In genomic region chr9:131651599-131651998, GRCh38 we compare ENCODE assay signal across 13 cellular contexts.
DNase-seq lines count a peak whose midpoint lies in the region; ATAC-seq, FAIRE-seq and TF ChIP-seq lines count a peak whose summit lies in the region.
"Had no signal": no experiment of that assay in that cellular context is flagged by ENCODE, and none has a peak within 500 bp of the region (broad histone marks: within the 10 kb centered on the region; RNA-seq: fewer than 3 reads in every experiment).

No MANE protein-coding gene starts in this region.

- H2BK5ac ChIP-seq in neuronal stem cell (ENCODE audit: low read length) = no peak overlapping the region

- no peak overlapping the region for H4K91ac ChIP-seq in neuronal stem cell (ENCODE audit: low read depth, low read length, poor library complexity)

- no peaks in the 10 kb centered on the region for H3K9me3 Mint-ChIP-seq in CD8-positive, alpha-beta memory T cell
- H3K9me3 Mint-ChIP-seq: naive thymus-derived CD4-positive, alpha-beta T cell had no signal

- H3K4me1 Mint-ChIP-seq in CD8-positive, alpha-beta memory T cell = peaks cover 43 to 93% (median 64%) of the 10 kb centered on the region in 3 donors

- H3K27me3 ChIP-seq in CD8-positive, alpha-beta memory T cell (ENCODE audit: insufficient read depth, low read length, poor library complexity, severe bottlenecking) = no peaks in the 10 kb centered on the region
- H3K27me3 ChIP-seq in GM12878 (replicated peaks in 1 of 2; ENCODE audit: control insufficient read depth in 2 of 2, insufficient read depth in 2 of 2, low read length in 1 of 2) (no peaks in the 10 kb centered on the region), neuronal stem cell (ENCODE audit: control insufficient read depth in 3 of 3, insufficient read depth in 3 of 3, low read depth in 1 of 3, low read length in 3 of 3) (no peaks in the 10 kb centered on the region)

- H3K9me3 ChIP-seq in CD8-positive, alpha-beta memory T cell (ENCODE audit: low read length) = no peaks in the 10 kb centered on the region
- H3K9me3 ChIP-seq in GM12878 (replicated peaks; ENCODE audit: control insufficient read depth, insufficient read depth, low read length) (no peaks in the 10 kb centered on the region), neuronal stem cell (replicated peaks in 1 of 2; ENCODE audit: control insufficient read depth in 2 of 2, insufficient read depth in 1 of 2, low read depth in 1 of 2, low read length in 2 of 2) (no peaks in the 10 kb centered on the region)

- TF ChIP-seq RAD21 in GM12878 (IDR thresholded peaks at IDR 0.05; ENCODE audit: insufficient read depth, low read depth, low read length) = no peak

- H3K27me3 Mint-ChIP-seq in CD8-positive, alpha-beta memory T cell = peaks cover 0 to 1% of the 10 kb centered on the region in 2 donors
- H3K27me3 Mint-ChIP-seq: naive thymus-derived CD4-positive, alpha-beta T cell had no signal

- CTCF ChIA-PET in CD8-positive, alpha-beta memory T cell (lab: Charles Lee) = interaction anchor here (1.0 kb wide), 1 partner anchor 60 kb away, joined by 3 read pairs; no protein-coding TSS in a partner anchor
- CTCF ChIA-PET in GM12878 (lab: Yijun Ruan, JAX) = interaction anchor here (0.9 to 2.4 kb wide), 2 partner anchors 8 to 13 kb away, joined by 4 to 5 read pairs; no protein-coding TSS in a partner anchor

- H3K14ac ChIP-seq in neuronal stem cell (ENCODE audit: low read length) = no peak overlapping the region

- in situ Hi-C loops in GM12878 (cut with MboI) = no loop called here

- no peak overlapping the region for H2AK5ac ChIP-seq in neuronal stem cell (ENCODE audit: low read depth, low read length)

- no peak for FAIRE-seq in GM12878 (lab: Jason Lieb, UNC)
- FAIRE-seq: K562 had no signal

- intact Hi-C loops in GM12878 (cut with micrococcal nuclease; ENCODE audit: unreplicated experiment) = no loop called here

- no peak overlapping the region for H3K27ac ChIP-seq in CD8-positive, alpha-beta memory T cell (ENCODE audit: low read depth, low read length)
- H3K27ac ChIP-seq in GM12878 (ENCODE audit: control insufficient read depth, insufficient read depth) (peak overlapping the region; percentile 50), neuronal stem cell (replicated peaks; ENCODE audit: low read length) (no peak overlapping the region)
- H3K27ac ChIP-seq: VCaP had no signal

- H3K79me2 ChIP-seq in GM12878 (ENCODE audit: control insufficient read depth, insufficient read depth, low read length) = peaks cover 67% of the 10 kb centered on the region

- no peak overlapping the region for H3K4me3 Mint-ChIP-seq in CD8-positive, alpha-beta memory T cell
- H3K4me3 Mint-ChIP-seq: naive thymus-derived CD4-positive, alpha-beta T cell had no signal

- DNase-seq in CD8-positive, alpha-beta memory T cell = no peak
- DNase-seq in NCI-H460 (ENCODE audit: extremely low read depth, low read depth) (peak; percentile 17), GM12878 (ENCODE audit: low read depth, low spot score) (no peak), omental fat pad (ENCODE audit: low spot score) (no peak), SW 1271 (lab: John Stamatoyannopoulos, UW) (no peak), neuronal stem cell (ENCODE audit: low spot score) (no peak)
- DNase-seq: head of caudate nucleus; naive thymus-derived CD4-positive, alpha-beta T cell; NCI-H510A treated with DMSO at 0.1 percent for 48 hours had no signal

- no peak for TF ChIP-seq EP300 in GM12878 (IDR thresholded peaks at IDR 0.05; ENCODE audit: borderline replicate concordance in 1 of 2, control insufficient read depth in 1 of 2, low read depth in 2 of 2, low read length in 2 of 2)

- RAD21 ChIA-PET in GM12878 (lab: Charles Lee; ENCODE audit: unreplicated experiment) = interaction anchor here (1.1 kb wide), 1 partner anchor 10 kb away, joined by 3 read pairs; no protein-coding TSS in a partner anchor

- no peak overlapping the region for H3K23ac ChIP-seq in neuronal stem cell (ENCODE audit: low read depth, low read length, poor library complexity)

- peaks cover 6% of the 10 kb centered on the region; the same call in 1 of the 2 replicates for H4K20me1 ChIP-seq in GM12878 (ENCODE audit: control insufficient read depth, insufficient read depth)

- peaks cover 0 to 46% (median 8%) of the 10 kb centered on the region in 3 donors for H3K36me3 Mint-ChIP-seq in CD8-positive, alpha-beta memory T cell

- no peak for TF ChIP-seq POLR2A in GM12878 (IDR thresholded peaks at IDR 0.05; ENCODE audit: low read depth, low read length)

- no peak overlapping the region for H2BK15ac ChIP-seq in neuronal stem cell (ENCODE audit: low read length)

- no peak overlapping the region for H2BK120ac ChIP-seq in neuronal stem cell (ENCODE audit: low read depth, low read length)

- no peak overlapping the region for H2BK12ac ChIP-seq in neuronal stem cell (ENCODE audit: low read length)

- ATAC-seq in GM12878 = no peak
- peak; percentile 46 for ATAC-seq in omental fat pad (ENCODE audit: low FRiP score)
- ATAC-seq in GM18498 (IDR thresholded peaks at IDR 0.05; ENCODE audit: unreplicated experiment) = no peak
- ATAC-seq in GM18502 (IDR thresholded peaks at IDR 0.05; ENCODE audit: poor library complexity, unreplicated experiment) = no peak
- ATAC-seq: K562; naive thymus-derived CD4-positive, alpha-beta T cell had no signal

- H3K4me1 ChIP-seq in CD8-positive, alpha-beta memory T cell (ENCODE audit: insufficient read depth, low read length) = peaks cover 17% of the 10 kb centered on the region
- H3K4me1 ChIP-seq in GM12878 (ENCODE audit: control insufficient read depth, insufficient read depth, low read length) (peaks cover 29% of the 10 kb centered on the region), neuronal stem cell (ENCODE audit: control insufficient read depth in 2 of 2, insufficient read depth in 1 of 2, low read depth in 1 of 2, low read length in 2 of 2) (no peaks in the 10 kb centered on the region)

- SMC1A ChIA-PET in GM12878 (lab: Charles Lee; ENCODE audit: uncharacterized antibody, unreplicated experiment) = interaction anchor here (0.7 to 5.5 kb wide), 7 partner anchors 8 to 26 kb away, joined by 3 to 48 read pairs (median 3); no protein-coding TSS in a partner anchor

- no peak overlapping the region; the same call in 1 of the 2 replicates for H3K9ac ChIP-seq in GM12878 (ENCODE audit: control insufficient read depth, insufficient read depth, low read length)
- H3K9ac ChIP-seq in neuronal stem cell (ENCODE audit: low read depth, low read length, poor library complexity) = no peak overlapping the region

- H4K8ac ChIP-seq in neuronal stem cell (ENCODE audit: low read depth, low read length) = no peak overlapping the region

- peak overlapping the region; percentile 6 to 92 (median 68) for H3K27ac Mint-ChIP-seq in CD8-positive, alpha-beta memory T cell

- POLR2A ChIA-PET in CD8-positive, alpha-beta memory T cell (lab: Charles Lee) = no interaction called here
- POLR2A ChIA-PET in GM12878 (lab: Charles Lee) = interaction anchor here (1.5 kb wide), 1 partner anchor 22 kb away, joined by 5 read pairs; no protein-coding TSS in a partner anchor

- BruUV-seq in GM12878 (replicated peaks; lab: Mats Ljungman, UMichigan) = no TSS peak

- H3K18ac ChIP-seq in neuronal stem cell (ENCODE audit: low read length) = no peak overlapping the region

- no peak overlapping the region for H3K4ac ChIP-seq in neuronal stem cell (ENCODE audit: low read length)

- no peak overlapping the region for H3K4me3 ChIP-seq in CD8-positive, alpha-beta memory T cell (ENCODE audit: low read length)
- H3K4me3 ChIP-seq in GM12878 (no peak overlapping the region), neuronal stem cell (ENCODE audit: low read length in 2 of 2) (no peak overlapping the region)
- H3K4me3 ChIP-seq: K562 had no signal

- TF ChIP-seq CTCF in GM12878 (IDR thresholded peaks at IDR 0.05 in 2 of 3, conservative IDR thresholded peaks at IDR 0.05 in 1 of 3; ENCODE audit: control insufficient read depth in 2 of 3, extremely low read depth in 1 of 3, insufficient read depth in 1 of 3, low read depth in 3 of 3, low read length in 3 of 3) (no peak), omental fat pad (IDR thresholded peaks at IDR 0.05) (no peak)

- H2AFZ ChIP-seq in GM12878 (ENCODE audit: control insufficient read depth, low read depth, low read length) (no peak overlapping the region), neuronal stem cell (ENCODE audit: low read length) (no peak overlapping the region)

- H3K4me2 ChIP-seq in GM12878 (ENCODE audit: control insufficient read depth, insufficient read depth) (peak overlapping the region; percentile 25), neuronal stem cell (ENCODE audit: insufficient read depth, low read length, poor library complexity, severe bottlenecking) (no peak overlapping the region)

- peaks cover 6% of the 10 kb centered on the region for H3K36me3 ChIP-seq in CD8-positive, alpha-beta memory T cell (ENCODE audit: insufficient read depth, low read length)
- peaks cover 4 to 32% of the 10 kb centered on the region in 2 experiments for H3K36me3 ChIP-seq in GM12878 (ENCODE audit: control insufficient read depth in 2 of 2, insufficient read depth in 2 of 2, low read length in 1 of 2)
- H3K36me3 ChIP-seq in neuronal stem cell (replicated peaks in 1 of 2; ENCODE audit: control insufficient read depth in 2 of 2, insufficient read depth in 2 of 2, low read length in 2 of 2) = peaks cover 2 to 19% of the 10 kb centered on the region in 2 donors

- 58% methylated on average over 3 of the region's 3 CpGs for WGBS in GM12878 (ENCODE audit: insufficient coverage, insufficient replicate concordance, low lambda C conversion rate, missing lambda C conversion rate)
- no CpG with 5 or more reads among the region's 3 CpGs for WGBS in neuronal stem cell (ENCODE audit: extremely low coverage in 2 of 2, insufficient read length in 2 of 2, insufficient replicate concordance in 1 of 2), 2 donors

- H3K79me1 ChIP-seq in neuronal stem cell (ENCODE audit: low read depth, low read length) = no peaks in the 10 kb centered on the region

TF ChIP-seq in GM12878, 131 proteins besides CTCF, POLR2A, EP300 and RAD21:
- TF ChIP-seq SMC3 (IDR thresholded peaks at IDR 0.05; ENCODE audit: borderline replicate concordance, low read length) (no peak), TCF12 (IDR thresholded peaks at IDR 0.05; ENCODE audit: low read depth, low read length) (no peak), HSF1 (IDR thresholded peaks at IDR 0.05; ENCODE audit: low read depth, low read length) (no peak), CBX3 (IDR thresholded peaks at IDR 0.05; ENCODE audit: borderline replicate concordance, low read depth) (no peak), KLF5 (IDR thresholded peaks at IDR 0.05; ENCODE audit: partially characterized antibody) (no peak)
